ENCODE assay signal across 30 cellular contexts in genomic region chr7:151384776-151385625, GRCh38. TPM values are rescaled to one million over a fixed set of nuclear protein-coding genes. Genes with fewer than 3 reads are reported as not detected.
A peak's percentile ranks its signal among the peaks of the same experiment; 100 is the strongest.
DNase-seq lines count a peak whose midpoint lies in the region; ATAC-seq and TF ChIP-seq lines count a peak whose summit lies in the region.
"Had no signal": no experiment of that assay in that cellular context is flagged by ENCODE, and none has a peak within 500 bp of the region (broad histone marks: within the 10 kb centered on the region; RNA-seq: fewer than 3 reads in every experiment).

No MANE protein-coding gene starts in this region.

- no peak overlapping the region for H2BK15ac ChIP-seq in neuronal stem cell (ENCODE audit: low read length)

- POLR2A ChIA-PET in CD4-positive, alpha-beta memory T cell (lab: Charles Lee; ENCODE audit: partially characterized antibody): interaction anchor here (1.4 kb wide), 1 partner anchor 45 kb away, joined by 3 read pairs; no protein-coding TSS in a partner anchor

- H2BK12ac ChIP-seq in neuronal stem cell (ENCODE audit: low read length): no peak overlapping the region

- no peak overlapping the region for H3K4me3 Mint-ChIP-seq in CD4-positive, alpha-beta memory T cell
- peak overlapping the region in 1 of 2 donors; percentile 45 for H3K4me3 Mint-ChIP-seq in CD14-positive monocyte
- H3K4me3 Mint-ChIP-seq: activated naive CD4-positive, alpha-beta T cell treated with anti-CD3 and anti-CD28 coated beads, Interleukin-2, amount 50 U/mL, for 24 hours; T-helper 2 cell treated with Interferon-gamma antibody and Interleukin-4, amounts not matched to agents 5 μg/mL and 100 μg/mL, for 36 hours had no signal

- ATAC-seq in HG03196 (IDR thresholded peaks at IDR 0.05; ENCODE audit: unreplicated experiment): no peak
- ATAC-seq: left lobe of liver; naive thymus-derived CD4-positive, alpha-beta T cell had no signal

- H2AFZ ChIP-seq in neuronal stem cell (ENCODE audit: low read length): no peak overlapping the region

- peak overlapping the region; percentile 40 for H3K9ac ChIP-seq in neuronal stem cell (ENCODE audit: low read depth, low read length, poor library complexity)
- H3K9ac ChIP-seq: BLaER1 treated with 17β-estradiol and CSF1 and Interleukin-3, amounts not matched to agents 10 nM and 100 nM had no signal

- H3K4me1 ChIP-seq in CD4-positive, alpha-beta memory T cell (ENCODE audit: insufficient read depth, low read length): peaks cover 16% of the 10 kb centered on the region
- peaks cover 0 to 13% of the 10 kb centered on the region in 2 donors for H3K4me1 ChIP-seq in neuronal stem cell (ENCODE audit: control insufficient read depth in 2 of 2, insufficient read depth in 1 of 2, low read depth in 1 of 2, low read length in 2 of 2)

- peaks cover 6% of the 10 kb centered on the region for H3K27me3 ChIP-seq in CD4-positive, alpha-beta memory T cell (ENCODE audit: insufficient read depth, low read length)
- H3K27me3 ChIP-seq in H7 (ENCODE audit: control insufficient read depth, insufficient read depth, low read length): peaks cover 14% of the 10 kb centered on the region
- H3K27me3 ChIP-seq in neuronal stem cell (ENCODE audit: control insufficient read depth in 3 of 3, insufficient read depth in 3 of 3, low read depth in 1 of 3, low read length in 3 of 3): peaks cover 0 to 19% (median 9%) of the 10 kb centered on the region in 3 experiments

- no peak overlapping the region for H3K14ac ChIP-seq in neuronal stem cell (ENCODE audit: low read length)

- H3K4me2 ChIP-seq in neuronal stem cell (ENCODE audit: insufficient read depth, low read length, poor library complexity, severe bottlenecking): no peak overlapping the region

- TF ChIP-seq CTCF in CD14-positive monocyte (IDR thresholded peaks at IDR 0.05): no peak

- no peak overlapping the region for H3K4me3 ChIP-seq in CD4-positive, alpha-beta memory T cell (ENCODE audit: low read length in 2 of 2)
- H3K4me3 ChIP-seq in H7 (ENCODE audit: insufficient read depth, low read depth, low read length) (no peak overlapping the region), neuronal stem cell (ENCODE audit: low read length in 2 of 2) (no peak overlapping the region)
- H3K4me3 ChIP-seq: BLaER1 treated with 17β-estradiol and CSF1 and Interleukin-3, amounts not matched to agents 10 nM and 100 nM; colonic mucosa had no signal

- DNase-seq in CD4-positive, alpha-beta memory T cell: no peak
- DNase-seq in H7 (peak; percentile 53), ecto neural progenitor cell (ENCODE audit: low spot score) (peak; percentile 42), neuronal stem cell (ENCODE audit: low spot score) (no peak), CD14-positive monocyte (ENCODE audit: low spot score) (no peak), SHP77 (lab: John Stamatoyannopoulos, UW) (no peak), DMS 273 (lab: John Stamatoyannopoulos, UW; ENCODE audit: unreplicated experiment) (no peak)
- DNase-seq: activated CD4-positive, alpha-beta T cell treated with anti-CD3 and anti-CD28 coated beads for 4 hours; colonic mucosa; COR-L47; effector CD8-positive, alpha-beta T cell; erythroblast; HCEC 1CT; Karpas-422; midbrain; MV-4-11; naive thymus-derived CD4-positive, alpha-beta T cell; NCI-H1436 treated with DMSO at 0.1 percent for 48 hours; NCI-H2171; NCI-H510A treated with DMSO at 0.1 percent for 48 hours; stimulated activated naive CD4-positive, alpha-beta T cell had no signal

- no peak overlapping the region for H3K27ac ChIP-seq in CD4-positive, alpha-beta memory T cell (ENCODE audit: low read depth, low read length)
- no peak overlapping the region for H3K27ac ChIP-seq in neuronal stem cell (replicated peaks; ENCODE audit: low read length)
- H3K27ac ChIP-seq: BLaER1 treated with 17β-estradiol and CSF1 and Interleukin-3, amounts not matched to agents 10 nM and 100 nM; colonic mucosa had no signal

- no peak overlapping the region for H3K23ac ChIP-seq in neuronal stem cell (ENCODE audit: low read depth, low read length, poor library complexity)

- no peak overlapping the region for H3K18ac ChIP-seq in neuronal stem cell (ENCODE audit: low read length)

- CTCF ChIA-PET in CD4-positive, alpha-beta memory T cell (lab: Charles Lee; ENCODE audit: partially characterized antibody): interaction anchor here (2.1 to 3.8 kb wide), 2 partner anchors 16 to 64 kb away, joined by 6 to 17 read pairs; no protein-coding TSS in a partner anchor

- intact Hi-C loops in CD4-positive, alpha-beta memory T cell (cut with micrococcal nuclease): loop anchor here (5.0 kb wide), 2 partner anchors 47 to 62 kb away; no protein-coding TSS in a partner anchor
- intact Hi-C loops in CD14-positive monocyte (cut with micrococcal nuclease): loop anchor here in 1 of 2 donors (5.0 kb wide), 1 partner anchor 67 kb away; no protein-coding TSS in a partner anchor

- no peak overlapping the region for H4K8ac ChIP-seq in neuronal stem cell (ENCODE audit: low read depth, low read length)

- no peak overlapping the region for H4K91ac ChIP-seq in neuronal stem cell (ENCODE audit: low read depth, low read length, poor library complexity)

- peaks cover 6 to 16% (median 8%) of the 10 kb centered on the region in 4 donors for H3K4me1 Mint-ChIP-seq in CD4-positive, alpha-beta memory T cell
- peaks cover 15% of the 10 kb centered on the region for H3K4me1 Mint-ChIP-seq in CD14-positive monocyte

- H3K9me3 Mint-ChIP-seq in CD4-positive, alpha-beta memory T cell: no peaks in the 10 kb centered on the region
- H3K9me3 Mint-ChIP-seq in CD14-positive monocyte: peaks cover 0 to 15% (median 3%) of the 10 kb centered on the region in 7 donors
- H3K9me3 Mint-ChIP-seq: activated naive CD4-positive, alpha-beta T cell treated with anti-CD3 and anti-CD28 coated beads, Interleukin-2, amount 50 U/mL, for 24 hours; activated T-helper 2 cell treated with anti-CD3 and anti-CD28 coated beads, Interferon-gamma antibody, Interleukin-2, Interleukin-4, amounts not matched to agents 10 μg/mL and 5 μg/mL and 100 μg/mL, durations not matched to agents 14 hours and 24 hours and 36 hours; T-helper 2 cell treated with Interferon-gamma antibody and Interleukin-4, amounts not matched to agents 5 μg/mL and 100 μg/mL, for 36 hours had no signal

- H3K27ac Mint-ChIP-seq in CD4-positive, alpha-beta memory T cell: peak overlapping the region in 4 of 7 donors; percentile 19 to 52 (median 46)
- H3K27ac Mint-ChIP-seq in CD14-positive monocyte: peak overlapping the region in 1 of 7 donors; percentile 48
- H3K27ac Mint-ChIP-seq: activated naive CD4-positive, alpha-beta T cell treated with anti-CD3 and anti-CD28 coated beads, Interleukin-2, amount 50 U/mL, for 24 hours; activated T-helper 2 cell treated with anti-CD3 and anti-CD28 coated beads, Interferon-gamma antibody, Interleukin-2, Interleukin-4, amounts not matched to agents 10 μg/mL and 5 μg/mL and 100 μg/mL, durations not matched to agents 14 hours and 24 hours and 36 hours; naive thymus-derived CD4-positive, alpha-beta T cell; T-helper 2 cell treated with Interferon-gamma antibody and Interleukin-4, amounts not matched to agents 5 μg/mL and 100 μg/mL, for 36 hours had no signal

- peaks cover 2 to 6% of the 10 kb centered on the region in 2 donors for H3K27me3 Mint-ChIP-seq in CD4-positive, alpha-beta memory T cell
- peaks cover 44 to 58% (median 52%) of the 10 kb centered on the region in 3 donors for H3K27me3 Mint-ChIP-seq in CD14-positive monocyte (ENCODE audit: low read depth in 3 of 3)

- no peak overlapping the region for H2BK5ac ChIP-seq in neuronal stem cell (ENCODE audit: low read length)

- no peak overlapping the region for H2BK120ac ChIP-seq in neuronal stem cell (ENCODE audit: low read depth, low read length)

- no peaks in the 10 kb centered on the region for H3K36me3 ChIP-seq in CD4-positive, alpha-beta memory T cell (ENCODE audit: insufficient read depth, low read length)
- H3K36me3 ChIP-seq in H7 (replicated peaks; ENCODE audit: control insufficient read depth, insufficient read depth, low read length): 0 out of 2 replicates have a peak, but pooled peaks cover 1% of the 10 kb centered on the region
- peaks cover under 1 to 2% of the 10 kb centered on the region in 2 donors for H3K36me3 ChIP-seq in neuronal stem cell (replicated peaks in 1 of 2; ENCODE audit: control insufficient read depth in 2 of 2, insufficient read depth in 2 of 2, low read length in 2 of 2)
- H3K36me3 ChIP-seq: BLaER1 treated with 17β-estradiol and CSF1 and Interleukin-3, amounts not matched to agents 10 nM and 100 nM; colonic mucosa had no signal

- WGBS in neuronal stem cell (ENCODE audit: extremely low coverage in 2 of 2, insufficient read length in 2 of 2, insufficient replicate concordance in 1 of 2), 2 donors: no CpG with 5 or more reads among the region's 26 CpGs

- H3K9me3 ChIP-seq in CD4-positive, alpha-beta memory T cell (ENCODE audit: control insufficient read depth in 1 of 2, low read length in 2 of 2): no peaks in the 10 kb centered on the region
- H3K9me3 ChIP-seq in neuronal stem cell (replicated peaks in 1 of 2; ENCODE audit: control insufficient read depth in 2 of 2, insufficient read depth in 1 of 2, low read depth in 1 of 2, low read length in 2 of 2): no peaks in the 10 kb centered on the region
- H3K9me3 ChIP-seq: BLaER1 treated with 17β-estradiol and CSF1 and Interleukin-3, amounts not matched to agents 10 nM and 100 nM; colonic mucosa had no signal

- H3K79me1 ChIP-seq in neuronal stem cell (ENCODE audit: low read depth, low read length): peaks cover 2% of the 10 kb centered on the region

- no peak overlapping the region for H3K4ac ChIP-seq in neuronal stem cell (ENCODE audit: low read length)

- H2AK5ac ChIP-seq in neuronal stem cell (ENCODE audit: low read depth, low read length): peak overlapping the region; percentile 1

- peaks cover 0 to 7% of the 10 kb centered on the region in 2 donors for H3K36me3 Mint-ChIP-seq in CD4-positive, alpha-beta memory T cell
- H3K36me3 Mint-ChIP-seq in CD14-positive monocyte: peaks cover 0 to 2% of the 10 kb centered on the region in 2 donors
- H3K36me3 Mint-ChIP-seq: activated naive CD4-positive, alpha-beta T cell treated with anti-CD3 and anti-CD28 coated beads, Interleukin-2, amount 50 U/mL, for 24 hours had no signal

RNA-seq across cellular contexts. Expression of gene WDR86, which starts 24.8 kb away (rescaled TPM):
- 1 to 10 TPM; 7.0 to 8.0 TPM for total RNA-seq in CD4-positive, alpha-beta memory T cell
- polyA plus RNA-seq in CD4-positive, alpha-beta memory T cell: 10 to 100 TPM; 10.0 to 14.4 TPM
- 40.6 and 40.8 TPM in 2 replicates for total RNA-seq in H7 (2014; rRNA removed; shearing (Covaris generic))
- 20.7 TPM for polyA plus RNA-seq in neuronal stem cell (2013, experiment 1 of 2)
- polyA plus RNA-seq in neuronal stem cell (2013, experiment 2 of 2): 20.8 TPM
- under 1 TPM; 0.11 to 0.30 TPM for polyA plus RNA-seq in CD14-positive monocyte
- total RNA-seq: activated T-helper 2 cell treated with anti-CD3 and anti-CD28 coated beads, Interferon-gamma antibody, Interleukin-2, Interleukin-4, amounts not matched to agents 10 μg/mL and 5 μg/mL and 100 μg/mL, durations not matched to agents 14 hours and 24 hours and 36 hours had no signal

RNA-seq across cellular contexts. Expression of gene NUB1, which starts 43.4 kb away (rescaled TPM):
- total RNA-seq in CD4-positive, alpha-beta memory T cell: 100 to 1,000 TPM; 116 to 119 TPM
- 10 to 100 TPM; 50.1 to 77.0 TPM for polyA plus RNA-seq in CD4-positive, alpha-beta memory T cell
- total RNA-seq in H7 (2014; rRNA removed; shearing (Covaris generic)): 22.7 and 35.3 TPM in 2 replicates
- polyA plus RNA-seq in neuronal stem cell (2013, experiment 1 of 2): 74.1 TPM
- polyA plus RNA-seq in neuronal stem cell (2013, experiment 2 of 2): 73.2 TPM
- polyA plus RNA-seq in CD14-positive monocyte: 10 to 100 TPM; 37.2 to 39.2 TPM

RNA-seq across cellular contexts. Expression of gene CRYGN, which starts 54.9 kb away (rescaled TPM):
- not detected for total RNA-seq in CD4-positive, alpha-beta memory T cell
- 1 to 10 TPM in 1 of 2 donors, not detected in 1; 1.9 TPM for polyA plus RNA-seq in CD4-positive, alpha-beta memory T cell
- 1.2 and 2.2 TPM in 2 replicates for total RNA-seq in H7 (2014; rRNA removed; shearing (Covaris generic))
- 0.24 TPM for polyA plus RNA-seq in neuronal stem cell (2013, experiment 1 of 2)
- polyA plus RNA-seq in neuronal stem cell (2013, experiment 2 of 2): 0.26 TPM
- not detected for polyA plus RNA-seq in CD14-positive monocyte
- total RNA-seq: activated T-helper 2 cell treated with anti-CD3 and anti-CD28 coated beads, Interferon-gamma antibody, Interleukin-2, Interleukin-4, amounts not matched to agents 10 μg/mL and 5 μg/mL and 100 μg/mL, durations not matched to agents 14 hours and 24 hours and 36 hours; colonic mucosa; G401; HepG2; left lobe of liver; skeletal muscle tissue had no signal

Comparison
In these comparisons a context has a peak if more than half of its experiments do, and no peak if none do; other contexts are left out.
1. DNase-seq: peak in H7 (single experiment) and ecto neural progenitor cell (single experiment); none in CD4-positive, alpha-beta memory T cell (0 of 5), neuronal stem cell (single experiment), CD14-positive monocyte (single experiment), SHP77 (0 of 2) and DMS 273 (single experiment).